27 cellular contexts compared by ENCODE assay signal in genomic region chr2:4832642-4833041, GRCh38.
"Had no signal": no experiment of that assay in that cellular context is flagged by ENCODE, and none has a peak within 500 bp of the region (broad histone marks: within the 10 kb centered on the region; RNA-seq: fewer than 3 reads in every experiment).

No MANE protein-coding gene starts in this region.

- H3K9me3 ChIP-seq: stomach, suprapubic skin, testis, thoracic aorta, thyroid gland, tibial artery, tibial nerve, upper lobe of left lung, upper lobe of right lung, uterus, vagina had no signal

- H3K36me3 ChIP-seq: stomach, suprapubic skin, thoracic aorta, thyroid gland, tibial artery, tibial nerve, transverse colon, upper lobe of left lung, upper lobe of right lung, uterus, vagina had no signal

- H3K4me1 ChIP-seq: stomach, suprapubic skin, testis, tibial artery, tibial nerve, transverse colon, upper lobe of left lung, upper lobe of right lung, uterus, vagina had no signal

- FAIRE-seq: urothelium cell line had no signal

- ATAC-seq: stimulated activated effector memory CD8-positive, alpha-beta T cell treated with anti-CD3 and anti-CD28 coated beads, Interleukin-12 subunit alpha, Interleukin-12 subunit beta, amount 100 ng/mL, for 72 hours; stimulated activated memory B cell treated with anti-CD40 and anti-IgM and Interleukin-4, amounts not matched to agents 10 μg/mL and 1 μg/mL and 100 μg/mL, for 72 hours; stimulated activated naive B cell treated with anti-CD40 and anti-IgM and Interleukin-4, amounts not matched to agents 10 μg/mL and 1 μg/mL and 100 μg/mL, for 72 hours; stimulated activated naive CD8-positive, alpha-beta T cell treated with anti-CD3 and anti-CD28 coated beads, Interleukin-15, amount 100 ng/mL, for 72 hours; stimulated activated naive CD8-positive, alpha-beta T cell treated with anti-CD3 and anti-CD28 coated beads, Interleukin-15, Interleukin-2, amounts not matched to agents 100 U/mL and 50 U/mL, for 24 hours; upper lobe of right lung had no signal

- DNase-seq: stimulated activated CD4-positive, alpha-beta T cell treated with anti-CD3 and anti-CD28 coated beads, Interleukin-2, amount 100 ng/mL, for 48 hours; stimulated activated CD4-positive, alpha-beta T cell treated with anti-CD3 and anti-CD28 coated beads, Interleukin-4, amount 100 ng/mL, for 1 hour; stimulated activated CD4-positive, alpha-beta T cell treated with anti-CD3 and anti-CD28 coated beads, Interleukin-4, amount 100 ng/mL, for 24 hours; stimulated activated CD4-positive, alpha-beta T cell treated with anti-CD3 and anti-CD28 coated beads, Interleukin-4, amount 100 ng/mL, for 4 hours; stimulated activated CD8-positive, alpha-beta memory T cell treated with anti-CD3 and anti-CD28 coated beads, Interleukin-4, amount 100 ng/mL, for 48 hours; stimulated activated naive B cell treated with anti-CD40 and anti-IgM and Interleukin-4, amounts not matched to agents 10 μg/mL and 1 μg/mL and 100 μg/mL, for 72 hours; stimulated activated naive CD4-positive, alpha-beta T cell; stimulated activated naive CD4-positive, alpha-beta T cell treated with Interleukin-2 at 50 U/mL for 16 hours; stimulated activated naive CD8-positive, alpha-beta T cell treated with anti-CD3 and anti-CD28 coated beads, Interleukin-15, amount 100 ng/mL, for 72 hours; stimulated activated naive CD8-positive, alpha-beta T cell treated with anti-CD3 and anti-CD28 coated beads, Interleukin-15, Interleukin-2, amounts not matched to agents 100 U/mL and 50 U/mL, for 24 hours; stomach; substantia nigra; testis; thyroid gland; tibial artery; transverse colon; trophoblast cell; upper lobe of left lung; upper lobe of right lung; uterus had no signal

- H3K27me3 ChIP-seq: stomach, suprapubic skin, testis, thyroid gland, tibial artery, tibial nerve, transverse colon, upper lobe of left lung, upper lobe of right lung, uterus, vagina had no signal

- H3K27ac ChIP-seq: stomach, suprapubic skin, testis, thoracic aorta, thyroid gland, tibial artery, tibial nerve, transverse colon, upper lobe of left lung, upper lobe of right lung, uterus, vagina had no signal

- H3K4me3 ChIP-seq: stomach, suprapubic skin, testis, thoracic aorta, thyroid gland, tibial artery, tibial nerve, transverse colon, upper lobe of left lung, upper lobe of right lung, uterus, vagina had no signal
